In genomic region chr15:56019060-56019793, GRCh38 we compare ENCODE assay signal across 25 cellular contexts. TPM values are rescaled to one million over a fixed set of nuclear protein-coding genes. Genes with fewer than 3 reads are reported as not detected.
DNase-seq lines count a peak whose midpoint lies in the region; ATAC-seq, FAIRE-seq and TF ChIP-seq lines count a peak whose summit lies in the region.
"Had no signal": no experiment of that assay in that cellular context is flagged by ENCODE, and none has a peak within 500 bp of the region (broad histone marks: within the 10 kb centered on the region; RNA-seq: fewer than 3 reads in every experiment).

No MANE protein-coding gene starts in this region.

- in situ Hi-C loops in G401 (cut with HindIII; ENCODE audit: low sequenced_read_pairs) = no loop called here

- TF ChIP-seq CTCF in foreskin keratinocyte (conservative IDR thresholded peaks at IDR 0.05) (no peak), dorsolateral prefrontal cortex (IDR thresholded peaks at IDR 0.05 in 54 of 56, conservative IDR thresholded peaks at IDR 0.05 in 2 of 56; ENCODE audit: low read depth in 1 of 56, partially characterized antibody in 56 of 56) (no peak)

- ATAC-seq in foreskin keratinocyte = peak; percentile 91
- ATAC-seq: activated CD8-positive, alpha-beta memory T cell treated with anti-CD3 and anti-CD28 coated beads, Interleukin-2, amount 10 ng/mL, durations not matched to agents 7 days and 5 days; left colon; stimulated activated naive CD8-positive, alpha-beta T cell treated with anti-CD3 and anti-CD28 coated beads, Interleukin-15, amount 100 ng/mL, for 72 hours had no signal

- no peak overlapping the region for H3K4me3 Mint-ChIP-seq in activated T-helper 2 cell treated with anti-CD3 and anti-CD28 coated beads, Interferon-gamma antibody, Interleukin-2, Interleukin-4, amounts not matched to agents 10 μg/mL and 5 μg/mL and 100 μg/mL, durations not matched to agents 14 hours and 24 hours and 36 hours (ENCODE audit: low read depth)
- H3K4me3 Mint-ChIP-seq: activated CD8-positive, alpha-beta memory T cell treated with anti-CD3 and anti-CD28 coated beads, Interleukin-2, amount 10 ng/mL, durations not matched to agents 7 days and 5 days; CD8-positive, alpha-beta memory T cell; nephron; stimulated activated naive CD8-positive, alpha-beta T cell treated with anti-CD3 and anti-CD28 coated beads, Interleukin-15, amount 100 ng/mL, for 72 hours had no signal

- peak; percentile 13 for DNase-seq in EL
- no peak for DNase-seq in HTR-8/SVneo (ENCODE audit: insufficient read length, low spot score)
- peak; percentile 35 for DNase-seq in T1000 (lab: John Stamatoyannopoulos, UW)
- peak; percentile 64 to 90 for DNase-seq in foreskin keratinocyte
- DNase-seq in activated T-helper 2 cell treated with anti-CD3 and anti-CD28 coated beads, Interferon-gamma antibody, Interleukin-2, Interleukin-4, amounts not matched to agents 10 μg/mL and 5 μg/mL and 100 μg/mL, durations not matched to agents 14 hours and 24 hours and 36 hours (ENCODE audit: low spot score) = no peak
- DNase-seq in amygdala (lab: John Stamatoyannopoulos, UW) = no peak
- DNase-seq in dorsolateral prefrontal cortex = no peak
- DNase-seq in G401 (ENCODE audit: low spot score) = no peak
- DNase-seq: activated CD4-positive, alpha-beta T cell treated with anti-CD3 and anti-CD28 coated beads for 1 hour; activated CD8-positive, alpha-beta memory T cell treated with anti-CD3 and anti-CD28 coated beads, Interleukin-2, amount 10 ng/mL, durations not matched to agents 7 days and 5 days; adrenal gland; caudate nucleus; CD8-positive, alpha-beta memory T cell; DND-41; erythroblast; left colon; MM.1S; NCI-H1694; NCI-H446; stimulated activated CD4-positive, alpha-beta T cell treated with anti-CD3 and anti-CD28 coated beads, Interleukin-4, amount 100 ng/mL, for 1 hour; stimulated activated naive CD8-positive, alpha-beta T cell treated with anti-CD3 and anti-CD28 coated beads, Interleukin-15, amount 100 ng/mL, for 72 hours; T-helper 2 cell; trophoblast cell had no signal

- no peak overlapping the region for H3K4me3 ChIP-seq in dorsolateral prefrontal cortex
- H3K4me3 ChIP-seq: adrenal gland, smooth muscle cell had no signal

- H3K4me1 ChIP-seq in foreskin keratinocyte = peaks cover 6% of the 10 kb centered on the region
- H3K4me1 ChIP-seq: adrenal gland had no signal

- H3K27ac ChIP-seq in foreskin keratinocyte (peak overlapping the region; percentile 57), dorsolateral prefrontal cortex (no peak overlapping the region)
- H3K27ac ChIP-seq: adrenal gland had no signal

- FAIRE-seq in HTR-8/SVneo (lab: Jason Lieb, UNC) = peak; percentile 76

- no peak overlapping the region for H3K27ac Mint-ChIP-seq in activated T-helper 2 cell treated with anti-CD3 and anti-CD28 coated beads, Interferon-gamma antibody, Interleukin-2, Interleukin-4, amounts not matched to agents 10 μg/mL and 5 μg/mL and 100 μg/mL, durations not matched to agents 14 hours and 24 hours and 36 hours
- H3K27ac Mint-ChIP-seq: activated CD8-positive, alpha-beta memory T cell treated with anti-CD3 and anti-CD28 coated beads, Interleukin-2, amount 10 ng/mL, durations not matched to agents 7 days and 5 days; CD8-positive, alpha-beta memory T cell; nephron had no signal

- H3K4me1 Mint-ChIP-seq in activated T-helper 2 cell treated with anti-CD3 and anti-CD28 coated beads, Interferon-gamma antibody, Interleukin-2, Interleukin-4, amounts not matched to agents 10 μg/mL and 5 μg/mL and 100 μg/mL, durations not matched to agents 14 hours and 24 hours and 36 hours (ENCODE audit: low read depth) = no peaks in the 10 kb centered on the region
- H3K4me1 Mint-ChIP-seq: activated CD8-positive, alpha-beta memory T cell treated with anti-CD3 and anti-CD28 coated beads, Interleukin-2, amount 10 ng/mL, durations not matched to agents 7 days and 5 days; CD8-positive, alpha-beta memory T cell; nephron had no signal

- intact Hi-C loops in activated T-helper 2 cell treated with anti-CD3 and anti-CD28 coated beads, Interferon-gamma antibody, Interleukin-2, Interleukin-4, amounts not matched to agents 10 μg/mL and 5 μg/mL and 100 μg/mL, durations not matched to agents 14 hours and 24 hours and 36 hours (cut with micrococcal nuclease) = no loop called here
- intact Hi-C loops in dorsolateral prefrontal cortex (cut with DNase I) = no loop called here

- H3K27me3 ChIP-seq in foreskin keratinocyte (no peaks in the 10 kb centered on the region), dorsolateral prefrontal cortex (no peaks in the 10 kb centered on the region)
- H3K27me3 ChIP-seq: adrenal gland had no signal

- no peaks in the 10 kb centered on the region for H3K36me3 Mint-ChIP-seq in activated T-helper 2 cell treated with anti-CD3 and anti-CD28 coated beads, Interferon-gamma antibody, Interleukin-2, Interleukin-4, amounts not matched to agents 10 μg/mL and 5 μg/mL and 100 μg/mL, durations not matched to agents 14 hours and 24 hours and 36 hours (ENCODE audit: low read depth)

- H3K9me3 Mint-ChIP-seq in activated T-helper 2 cell treated with anti-CD3 and anti-CD28 coated beads, Interferon-gamma antibody, Interleukin-2, Interleukin-4, amounts not matched to agents 10 μg/mL and 5 μg/mL and 100 μg/mL, durations not matched to agents 14 hours and 24 hours and 36 hours = peaks cover 6% of the 10 kb centered on the region

- peaks cover 23% of the 10 kb centered on the region for H3K27me3 Mint-ChIP-seq in activated T-helper 2 cell treated with anti-CD3 and anti-CD28 coated beads, Interferon-gamma antibody, Interleukin-2, Interleukin-4, amounts not matched to agents 10 μg/mL and 5 μg/mL and 100 μg/mL, durations not matched to agents 14 hours and 24 hours and 36 hours (ENCODE audit: low read depth)

RNA-seq across cellular contexts. Expression of gene NEDD4, which starts 25.8 kb away (rescaled TPM):
- total RNA-seq in foreskin keratinocyte (24.8 and 40.2 TPM in 2 replicates), dorsolateral prefrontal cortex (10 to 100 TPM in 9 of 120 experiments, 1 to 10 TPM in 111; 2.3 to 13.2 (median 6.5) TPM)
- 3.9 and 7.8 TPM in 2 replicates for polyA plus RNA-seq in foreskin keratinocyte
- 10.2 and 13.9 TPM in 2 replicates for total RNA-seq in activated T-helper 2 cell treated with anti-CD3 and anti-CD28 coated beads, Interferon-gamma antibody, Interleukin-2, Interleukin-4, amounts not matched to agents 10 μg/mL and 5 μg/mL and 100 μg/mL, durations not matched to agents 14 hours and 24 hours and 36 hours
- 16.7 and 25.1 TPM in 2 replicates for total RNA-seq in G401 (2014; rRNA removed; shearing (Covaris generic))

Comparison
In these comparisons a context has a peak if more than half of its experiments do, and no peak if none do; other contexts are left out.
1. DNase-seq: peak in EL (single experiment), T1000 (single experiment) and foreskin keratinocyte (2 of 2); none in HTR-8/SVneo (single experiment), activated T-helper 2 cell treated with anti-CD3 and anti-CD28 coated beads, Interferon-gamma antibody, Interleukin-2, Interleukin-4, amounts not matched to agents 10 μg/mL and 5 μg/mL and 100 μg/mL, durations not matched to agents 14 hours and 24 hours and 36 hours (single experiment), amygdala (0 of 56), dorsolateral prefrontal cortex (0 of 10) and G401 (single experiment).